In the genomic region with DNA sequence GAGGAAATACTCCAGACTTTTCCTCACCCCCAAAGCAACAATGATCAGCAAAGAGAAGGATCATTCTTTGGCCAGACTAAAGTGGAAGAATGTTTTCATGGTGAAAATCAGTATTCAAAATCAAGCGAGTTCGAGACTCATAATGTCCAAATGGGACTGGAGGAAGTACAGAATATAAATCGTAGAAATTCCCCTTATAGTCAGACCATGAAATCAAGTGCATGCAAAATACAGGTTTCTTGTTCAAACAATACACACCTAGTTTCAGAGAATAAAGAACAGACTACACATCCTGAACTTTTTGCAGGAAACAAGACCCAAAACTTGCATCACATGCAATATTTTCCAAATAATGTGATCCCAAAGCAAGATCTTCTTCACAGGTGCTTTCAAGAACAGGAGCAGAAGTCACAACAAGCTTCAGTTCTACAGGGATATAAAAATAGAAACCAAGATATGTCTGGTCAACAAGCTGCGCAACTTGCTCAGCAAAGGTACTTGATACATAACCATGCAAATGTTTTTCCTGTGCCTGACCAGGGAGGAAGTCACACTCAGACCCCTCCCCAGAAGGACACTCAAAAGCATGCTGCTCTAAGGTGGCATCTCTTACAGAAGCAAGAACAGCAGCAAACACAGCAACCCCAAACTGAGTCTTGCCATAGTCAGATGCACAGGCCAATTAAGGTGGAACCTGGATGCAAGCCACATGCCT, we compare ENCODE assay signal across 14 cellular contexts.
DNase-seq lines count a peak whose midpoint lies in the region; ATAC-seq, FAIRE-seq and TF ChIP-seq lines count a peak whose summit lies in the region.
"Had no signal": no experiment of that assay in that cellular context is flagged by ENCODE, and none has a peak within 500 bp of the region (broad histone marks: within the 10 kb centered on the region; RNA-seq: fewer than 3 reads in every experiment).

No MANE protein-coding gene starts in this region.

- no CpG with 5 or more reads among the region's 4 CpGs for whole genome bisulfite sequencing in mesendoderm (ENCODE audit: extremely low coverage, insufficient coverage, low lambda C conversion rate)

- no peak for TF ChIP-seq POLR2A in uterus (IDR thresholded peaks at IDR 0.05)

- H3K18ac ChIP-seq in mesendoderm (ENCODE audit: low read length), result no peak overlapping the region

- no peaks in the 10 kb centered on the region for H3K79me1 ChIP-seq in mesendoderm (ENCODE audit: low read length)

- intact Hi-C loops in activated T-helper 1 cell treated with anti-CD3 and anti-CD28 coated beads, Interleukin-12 subunit alpha, Interleukin-12 subunit beta, Interleukin-2, Interleukin-4 antibody, amounts not matched to agents 30 ng/mL and 10 ng/mL and 1 ng/mL, durations not matched to agents 14 hours and 24 hours and 36 hours (cut with micrococcal nuclease), result no loop called here
- intact Hi-C loops in uterus (cut with DNase I; ENCODE audit: low total_unique reads), result no loop called here

- no peak overlapping the region for H4K5ac ChIP-seq in mesendoderm (ENCODE audit: low read length)

- peaks cover 51% of the 10 kb centered on the region for H3K36me3 Mint-ChIP-seq in activated T-helper 1 cell treated with anti-CD3 and anti-CD28 coated beads, Interleukin-12 subunit alpha, Interleukin-12 subunit beta, Interleukin-2, Interleukin-4 antibody, amounts not matched to agents 30 ng/mL and 10 ng/mL and 1 ng/mL, durations not matched to agents 14 hours and 24 hours and 36 hours (ENCODE audit: low read depth)

- no peak overlapping the region for H2BK15ac ChIP-seq in mesendoderm (replicated peaks; ENCODE audit: low read depth)

- no peaks in the 10 kb centered on the region for H3K9me3 Mint-ChIP-seq in activated T-helper 1 cell treated with anti-CD3 and anti-CD28 coated beads, Interleukin-12 subunit alpha, Interleukin-12 subunit beta, Interleukin-2, Interleukin-4 antibody, amounts not matched to agents 30 ng/mL and 10 ng/mL and 1 ng/mL, durations not matched to agents 14 hours and 24 hours and 36 hours
- H3K9me3 Mint-ChIP-seq: nephron progenitor cell had no signal

- H3K79me2 ChIP-seq in mesendoderm (ENCODE audit: control insufficient read depth, insufficient read depth, low read length), result no peaks in the 10 kb centered on the region

- no peaks in the 10 kb centered on the region for H3K27me3 ChIP-seq in mesendoderm (ENCODE audit: insufficient read depth, low read length, poor library complexity)
- H3K27me3 ChIP-seq in uterus, result no peaks in the 10 kb centered on the region
- H3K27me3 ChIP-seq: cardiac muscle cell, heart right ventricle had no signal

- FAIRE-seq in GM18507 (lab: Jason Lieb, UNC), result peak; percentile 86

- no peak overlapping the region for H3K27ac ChIP-seq in mesendoderm (ENCODE audit: low read depth, low read length)
- no peak overlapping the region for H3K27ac ChIP-seq in uterus
- H3K27ac ChIP-seq in caudate nucleus (ENCODE audit: low read depth, low read length), result no peak overlapping the region
- H3K27ac ChIP-seq: cardiac muscle cell, heart right ventricle had no signal

- no peak overlapping the region for H3K4ac ChIP-seq in mesendoderm (ENCODE audit: low read depth, low read length)

- no peak overlapping the region for H3K4me3 Mint-ChIP-seq in activated T-helper 1 cell treated with anti-CD3 and anti-CD28 coated beads, Interleukin-12 subunit alpha, Interleukin-12 subunit beta, Interleukin-2, Interleukin-4 antibody, amounts not matched to agents 30 ng/mL and 10 ng/mL and 1 ng/mL, durations not matched to agents 14 hours and 24 hours and 36 hours
- H3K4me3 Mint-ChIP-seq: nephron progenitor cell had no signal

- peaks cover 23% of the 10 kb centered on the region for H3K4me1 Mint-ChIP-seq in activated T-helper 1 cell treated with anti-CD3 and anti-CD28 coated beads, Interleukin-12 subunit alpha, Interleukin-12 subunit beta, Interleukin-2, Interleukin-4 antibody, amounts not matched to agents 30 ng/mL and 10 ng/mL and 1 ng/mL, durations not matched to agents 14 hours and 24 hours and 36 hours (ENCODE audit: low read depth)
- H3K4me1 Mint-ChIP-seq: nephron progenitor cell had no signal

- peak overlapping the region; percentile 30 for H3K27ac Mint-ChIP-seq in activated T-helper 1 cell treated with anti-CD3 and anti-CD28 coated beads, Interleukin-12 subunit alpha, Interleukin-12 subunit beta, Interleukin-2, Interleukin-4 antibody, amounts not matched to agents 30 ng/mL and 10 ng/mL and 1 ng/mL, durations not matched to agents 14 hours and 24 hours and 36 hours
- H3K27ac Mint-ChIP-seq: nephron progenitor cell had no signal

- TF ChIP-seq CTCF in uterus (IDR thresholded peaks at IDR 0.05), result no peak

- H3K4me3 ChIP-seq in mesendoderm (ENCODE audit: low read length) (no peak overlapping the region), uterus (no peak overlapping the region)
- H3K4me3 ChIP-seq: cardiac muscle cell, heart right ventricle had no signal

- H3K9ac ChIP-seq in mesendoderm (ENCODE audit: low read length), result no peak overlapping the region

- no peaks in the 10 kb centered on the region for H3K27me3 Mint-ChIP-seq in activated T-helper 1 cell treated with anti-CD3 and anti-CD28 coated beads, Interleukin-12 subunit alpha, Interleukin-12 subunit beta, Interleukin-2, Interleukin-4 antibody, amounts not matched to agents 30 ng/mL and 10 ng/mL and 1 ng/mL, durations not matched to agents 14 hours and 24 hours and 36 hours (ENCODE audit: insufficient read depth)

- no peaks in the 10 kb centered on the region for H3K4me1 ChIP-seq in mesendoderm (ENCODE audit: control insufficient read depth, low read depth, low read length)
- no peaks in the 10 kb centered on the region for H3K4me1 ChIP-seq in uterus

- no peak overlapping the region for H3K23ac ChIP-seq in mesendoderm (ENCODE audit: low read length)

- DNase-seq in GM18507 (ENCODE audit: extremely low spot score, insufficient read length, low read depth) (no peak), mesendoderm (no peak), uterus (no peak), DMS79 (lab: John Stamatoyannopoulos, UW) (no peak), caudate nucleus (lab: John Stamatoyannopoulos, UW) (no peak)
- DNase-seq in activated T-helper 1 cell treated with anti-CD3 and anti-CD28 coated beads, Interleukin-12 subunit alpha, Interleukin-12 subunit beta, Interleukin-2, Interleukin-4 antibody, amounts not matched to agents 30 ng/mL and 10 ng/mL and 1 ng/mL, durations not matched to agents 14 hours and 24 hours and 36 hours (ENCODE audit: low spot score), result no peak
- DNase-seq: HCEC 1CT, heart right ventricle, NCI-H1694, nephron progenitor cell, SHP77 treated with DMSO at 0.1 percent for 48 hours had no signal

- no peak overlapping the region for H2AK5ac ChIP-seq in mesendoderm (ENCODE audit: low read length)

- H3K9me3 ChIP-seq in uterus, result no peaks in the 10 kb centered on the region
- H3K9me3 ChIP-seq: heart right ventricle had no signal

- H3K4me2 ChIP-seq in mesendoderm (ENCODE audit: low read length), result no peak overlapping the region

- no peak overlapping the region for H2BK120ac ChIP-seq in mesendoderm (ENCODE audit: low read depth, low read length)

- no peak overlapping the region for H3K56ac ChIP-seq in mesendoderm (ENCODE audit: low read length)

- H4K8ac ChIP-seq in mesendoderm (ENCODE audit: low read depth, low read length), result no peak overlapping the region

- H2BK5ac ChIP-seq in mesendoderm (ENCODE audit: low read length), result no peak overlapping the region

- no peaks in the 10 kb centered on the region for H3K36me3 ChIP-seq in mesendoderm (ENCODE audit: control insufficient read depth, insufficient read depth, low read length)
- H3K36me3 ChIP-seq in uterus, result no peaks in the 10 kb centered on the region

- peak; percentile 86 for ATAC-seq in GM19455 (IDR thresholded peaks at IDR 0.05; ENCODE audit: unreplicated experiment)
- ATAC-seq in HG03025 (IDR thresholded peaks at IDR 0.05; ENCODE audit: low FRiP score, unreplicated experiment), result peak; percentile 90
- ATAC-seq: heart right ventricle had no signal
